ENCODE assay signal across 23 cellular contexts in the genomic region with DNA sequence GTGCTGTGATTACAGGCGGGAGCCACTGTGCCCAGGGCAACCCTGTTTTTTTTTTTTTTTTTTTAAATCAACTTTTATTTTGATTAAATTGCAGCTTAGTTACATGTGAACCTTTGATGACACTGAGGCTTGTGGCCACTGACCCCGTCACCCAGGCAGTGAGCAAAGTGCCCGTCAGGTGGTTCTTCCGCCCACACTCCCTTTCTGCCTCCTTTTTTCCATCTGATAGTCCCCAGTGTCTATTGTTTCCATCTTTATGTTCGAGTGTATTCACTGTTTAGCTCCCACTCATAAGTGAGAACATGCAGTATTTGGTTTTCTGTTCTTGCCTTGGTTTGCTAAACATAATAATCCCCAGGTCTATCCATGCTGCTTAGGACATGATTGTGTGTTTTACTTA.
DNase-seq lines count a peak whose midpoint lies in the region; ATAC-seq, FAIRE-seq and TF ChIP-seq lines count a peak whose summit lies in the region.
"Had no signal": no experiment of that assay in that cellular context is flagged by ENCODE, and none has a peak within 500 bp of the region (broad histone marks: within the 10 kb centered on the region; RNA-seq: fewer than 3 reads in every experiment).

No MANE protein-coding gene starts in this region.

- DNase-seq in activated T-cell treated with anti-CD3 and anti-CD28 coated beads for 48 hours (ENCODE audit: low read depth) (peak; percentile 46), activated T-cell treated with anti-CD3 and anti-CD28 coated beads for 4 hours (no peak), right lobe of liver (peak in 1 of 3 donors; percentile 39), GM19239 (ENCODE audit: insufficient read length, low spot score) (no peak), coronary artery (ENCODE audit: low spot score) (no peak)
- no peak for DNase-seq in activated T-cell treated with anti-CD3 and anti-CD28 coated beads, Interleukin-2, amount 50 U/mL, for 24 hours
- DNase-seq: activated effector memory CD4-positive, alpha-beta T cell treated with anti-CD3 and anti-CD28 coated beads, Interleukin-2, amount 50 U/mL, for 16 hours; effector CD4-positive, alpha-beta T cell; foreskin melanocyte; GDM1; GM23248; islet precursor cell; lower lobe of right lung; NCI-H1436 treated with DMSO at 0.1 percent for 48 hours; NCI-H526 treated with DMSO at 0.1 percent for 48 hours; tibial artery had no signal

- intact Hi-C loops in right lobe of liver (cut with DNase I): no loop called here

- peak overlapping the region; percentile 78 for H3K27ac Mint-ChIP-seq in activated T-cell treated with anti-CD3 and anti-CD28 coated beads, Interleukin-2, amount 50 U/mL, for 24 hours
- peak overlapping the region; percentile 70 for H3K27ac Mint-ChIP-seq in stimulated activated memory B cell treated with anti-CD40 and anti-IgM and Interleukin-4, amounts not matched to agents 10 μg/mL and 1 μg/mL and 100 μg/mL, for 72 hours
- H3K27ac Mint-ChIP-seq: IgD-negative memory B cell had no signal

- ATAC-seq in right lobe of liver: peak; percentile 57 to 83 (median 81)
- ATAC-seq in stimulated activated memory B cell treated with anti-CD40 and anti-IgM and Interleukin-4, amounts not matched to agents 10 μg/mL and 1 μg/mL and 100 μg/mL, for 72 hours: no peak
- no peak for ATAC-seq in GM18502 (IDR thresholded peaks at IDR 0.05; ENCODE audit: poor library complexity, unreplicated experiment)
- ATAC-seq: lower lobe of right lung had no signal

- H3K4me1 ChIP-seq in right lobe of liver: peaks cover 0 to 38% (median 10%) of the 10 kb centered on the region in 4 donors
- H3K4me1 ChIP-seq: prostate gland had no signal

- no peaks in the 10 kb centered on the region for H3K9me3 ChIP-seq in right lobe of liver
- H3K9me3 ChIP-seq: ascending aorta, lower lobe of right lung, prostate gland, tibial artery had no signal

- no peak for FAIRE-seq in GM19239 (lab: Jason Lieb, UNC)

- H3K9me3 Mint-ChIP-seq in activated T-cell treated with anti-CD3 and anti-CD28 coated beads, Interleukin-2, amount 50 U/mL, for 24 hours: no peaks in the 10 kb centered on the region
- H3K9me3 Mint-ChIP-seq in stimulated activated memory B cell treated with anti-CD40 and anti-IgM and Interleukin-4, amounts not matched to agents 10 μg/mL and 1 μg/mL and 100 μg/mL, for 72 hours: no peaks in the 10 kb centered on the region
- H3K9me3 Mint-ChIP-seq: CD14-positive monocyte, IgD-negative memory B cell had no signal

- H3K4me3 ChIP-seq in right lobe of liver (no peak overlapping the region), coronary artery (no peak overlapping the region)
- H3K4me3 ChIP-seq: ascending aorta, lower lobe of right lung, prostate gland, tibial artery had no signal

- H3K27me3 ChIP-seq in right lobe of liver: no peaks in the 10 kb centered on the region
- H3K27me3 ChIP-seq: ascending aorta, tibial artery had no signal

- peaks cover 55% of the 10 kb centered on the region for H3K4me1 Mint-ChIP-seq in activated T-cell treated with anti-CD3 and anti-CD28 coated beads, Interleukin-2, amount 50 U/mL, for 24 hours (ENCODE audit: low read depth)
- H3K4me1 Mint-ChIP-seq in stimulated activated memory B cell treated with anti-CD40 and anti-IgM and Interleukin-4, amounts not matched to agents 10 μg/mL and 1 μg/mL and 100 μg/mL, for 72 hours: peaks cover 55% of the 10 kb centered on the region

- TF ChIP-seq CTCF in right lobe of liver (IDR thresholded peaks at IDR 0.05) (no peak), coronary artery (IDR thresholded peaks at IDR 0.05) (no peak)

- H3K36me3 Mint-ChIP-seq in activated T-cell treated with anti-CD3 and anti-CD28 coated beads, Interleukin-2, amount 50 U/mL, for 24 hours (ENCODE audit: low read depth): peaks cover 76% of the 10 kb centered on the region
- peaks cover 28% of the 10 kb centered on the region for H3K36me3 Mint-ChIP-seq in stimulated activated memory B cell treated with anti-CD40 and anti-IgM and Interleukin-4, amounts not matched to agents 10 μg/mL and 1 μg/mL and 100 μg/mL, for 72 hours

- WGBS in right lobe of liver (ENCODE audit: insufficient coverage, low coverage, low lambda C conversion rate, missing lambda C conversion rate): 51% methylated on average over 5 of the region's 5 CpGs

- no peaks in the 10 kb centered on the region for H3K27me3 Mint-ChIP-seq in activated T-cell treated with anti-CD3 and anti-CD28 coated beads, Interleukin-2, amount 50 U/mL, for 24 hours
- no peaks in the 10 kb centered on the region for H3K27me3 Mint-ChIP-seq in stimulated activated memory B cell treated with anti-CD40 and anti-IgM and Interleukin-4, amounts not matched to agents 10 μg/mL and 1 μg/mL and 100 μg/mL, for 72 hours
- H3K27me3 Mint-ChIP-seq: IgD-negative memory B cell had no signal

- no peak for TF ChIP-seq POLR2A in right lobe of liver (IDR thresholded peaks at IDR 0.05)

- no peak overlapping the region for H3K4me3 Mint-ChIP-seq in activated T-cell treated with anti-CD3 and anti-CD28 coated beads, Interleukin-2, amount 50 U/mL, for 24 hours
- H3K4me3 Mint-ChIP-seq in stimulated activated memory B cell treated with anti-CD40 and anti-IgM and Interleukin-4, amounts not matched to agents 10 μg/mL and 1 μg/mL and 100 μg/mL, for 72 hours: no peak overlapping the region
- H3K4me3 Mint-ChIP-seq: CD14-positive monocyte had no signal

- H3K27ac ChIP-seq in right lobe of liver (peak overlapping the region in 1 of 3 donors; percentile 18), coronary artery (no peak overlapping the region)
- H3K27ac ChIP-seq: ascending aorta, HL-60, lower lobe of right lung, prostate gland, tibial artery had no signal

- H3K36me3 ChIP-seq in right lobe of liver: peaks cover 0 to 10% (median under 1%) of the 10 kb centered on the region in 4 donors
- H3K36me3 ChIP-seq: prostate gland had no signal

Comparison
In these comparisons a context has a peak if more than half of its experiments do, and no peak if none do; other contexts are left out.
1. ATAC-seq: peak in right lobe of liver (4 of 4); none in stimulated activated memory B cell treated with anti-CD40 and anti-IgM and Interleukin-4, amounts not matched to agents 10 μg/mL and 1 μg/mL and 100 μg/mL, for 72 hours (single experiment) and GM18502 (single experiment).